9 cellular contexts compared by ENCODE assay signal in the genomic region with DNA sequence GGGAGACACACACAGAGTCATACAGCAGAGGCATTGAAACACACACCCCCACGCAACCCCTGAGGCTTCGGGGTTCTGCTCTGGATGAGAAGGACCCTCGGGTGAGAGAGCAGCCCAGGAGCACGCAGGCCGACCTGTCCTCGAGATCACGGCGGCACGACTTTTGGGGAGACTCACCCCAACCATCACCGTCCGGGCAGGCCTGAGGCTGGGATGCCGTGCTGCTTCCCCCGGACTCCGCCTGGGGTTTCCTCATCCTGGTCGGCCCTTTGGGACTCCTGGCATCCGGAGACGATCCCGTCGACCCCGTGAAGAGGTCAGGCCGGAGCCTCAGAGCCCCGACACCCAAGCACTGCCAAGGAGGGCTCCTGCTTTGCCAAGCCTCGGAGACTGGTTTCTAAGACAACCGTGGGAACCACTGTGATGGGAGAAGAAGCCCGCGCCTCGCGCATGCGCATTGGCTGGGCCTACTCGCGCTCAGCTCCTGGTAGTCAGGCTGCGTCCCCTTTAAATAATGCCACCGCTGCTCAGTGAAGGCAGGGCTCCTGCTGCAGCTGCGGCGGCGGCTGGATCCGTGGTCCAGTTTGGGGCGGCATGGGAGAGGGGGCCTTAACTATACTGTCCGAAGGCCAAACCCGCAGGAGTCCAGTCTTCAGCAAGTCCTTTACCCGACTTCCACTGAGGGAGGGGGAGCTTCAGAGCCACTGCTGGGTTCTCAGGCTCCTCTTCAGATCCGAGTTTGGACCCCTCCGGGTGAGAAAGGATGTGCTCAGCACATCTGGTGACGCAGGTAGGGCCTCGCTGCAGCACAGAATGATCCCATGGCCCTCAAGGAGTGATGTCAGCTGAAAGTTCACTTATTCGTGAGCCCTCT.
A peak's percentile ranks its signal among the peaks of the same experiment; 100 is the strongest.
DNase-seq lines count a peak whose midpoint lies in the region; ATAC-seq, FAIRE-seq and TF ChIP-seq lines count a peak whose summit lies in the region.
"Had no signal": no experiment of that assay in that cellular context is flagged by ENCODE, and none has a peak within 500 bp of the region (broad histone marks: within the 10 kb centered on the region; RNA-seq: fewer than 3 reads in every experiment).

No MANE protein-coding gene starts in this region.

- H3K27ac ChIP-seq in HUES48 (ENCODE audit: low read depth, low read length), result no peak overlapping the region
- no peak overlapping the region for H3K27ac ChIP-seq in kidney (ENCODE audit: low read depth in 2 of 2, low read length in 2 of 2)

- no peaks in the 10 kb centered on the region for H3K36me3 ChIP-seq in HUES48 (ENCODE audit: control insufficient read depth, insufficient read depth, low read length)
- no peaks in the 10 kb centered on the region for H3K36me3 ChIP-seq in kidney (ENCODE audit: control insufficient read depth in 1 of 2, insufficient read depth in 2 of 2, low read length in 2 of 2)

- POLR2A ChIA-PET in activated B cell treated with CpG ODN at 0.5 μM for 24 hours (lab: Charles Lee), result no interaction called here

- ATAC-seq in GM18508 (IDR thresholded peaks at IDR 0.05; ENCODE audit: insufficient read depth, unreplicated experiment) (peak; percentile 63), activated B cell treated with CpG ODN at 0.5 μM for 24 hours (ENCODE audit: low read depth) (no peak)

- H3K9me3 ChIP-seq in HUES48 (ENCODE audit: control insufficient read depth, insufficient read depth, low read length), result no peaks in the 10 kb centered on the region
- no peaks in the 10 kb centered on the region for H3K9me3 ChIP-seq in kidney (ENCODE audit: control insufficient read depth in 1 of 2, low read length in 2 of 2)

- H3K27ac Mint-ChIP-seq in activated B cell treated with CpG ODN at 0.5 μM for 24 hours, result no peak overlapping the region

- intact Hi-C loops in activated B cell treated with CpG ODN at 0.5 μM for 24 hours (cut with micrococcal nuclease), result loop anchor here (1.0 kb wide), 1 partner anchor 10 kb away; no protein-coding TSS in a partner anchor
- intact Hi-C loops in kidney (cut with DNase I), result no loop called here

- peak overlapping the region; percentile 77 for H3K4me3 ChIP-seq in HUES48 (ENCODE audit: low read depth, low read length)
- H3K4me3 ChIP-seq in kidney (ENCODE audit: low read length in 2 of 2), result peak overlapping the region; percentile 54 to 67

- H3K27me3 ChIP-seq in HUES48 (ENCODE audit: control insufficient read depth, insufficient read depth, low read length), result peaks cover 67% of the 10 kb centered on the region

- peaks cover 2% of the 10 kb centered on the region for H3K9me3 Mint-ChIP-seq in activated B cell treated with CpG ODN at 0.5 μM for 24 hours

- peaks cover 46% of the 10 kb centered on the region for H3K27me3 Mint-ChIP-seq in activated B cell treated with CpG ODN at 0.5 μM for 24 hours

- H3K4me1 ChIP-seq in HUES48 (ENCODE audit: control insufficient read depth, insufficient read depth, low read length) (peaks cover 6% of the 10 kb centered on the region; the same call in 1 of the 2 replicates), kidney (ENCODE audit: control insufficient read depth in 1 of 2, insufficient read depth in 1 of 2, low read depth in 1 of 2, low read length in 2 of 2) (peaks cover 9 to 13% of the 10 kb centered on the region in 2 donors)

- H3K9ac ChIP-seq in HUES48 (ENCODE audit: low read depth, low read length), result no peak overlapping the region
- H3K9ac ChIP-seq in kidney (ENCODE audit: low read length in 2 of 2), result peak overlapping the region in 1 of 2 donors; percentile 40

- DNase-seq in activated B cell treated with CpG ODN at 0.5 μM for 24 hours (peak; percentile 38), cerebellar cortex (ENCODE audit: low spot score) (peak; percentile 86), kidney (peak; percentile 93), MV-4-11 (lab: John Stamatoyannopoulos, UW) (no peak), D341Med (ENCODE audit: low spot score) (no peak)
- peak in 2 of 3 donors; percentile 60 to 68 for DNase-seq in stimulated activated CD4-positive, alpha-beta T cell treated with anti-CD3 and anti-CD28 coated beads, Interleukin-12 subunit alpha, Interleukin-12 subunit beta, amount 100 ng/mL, for 48 hours (ENCODE audit: low read depth in 2 of 3, low spot score in 1 of 3)

- CTCF ChIA-PET in activated B cell treated with CpG ODN at 0.5 μM for 24 hours (lab: Charles Lee), result no interaction called here

- H3K4me1 Mint-ChIP-seq in activated B cell treated with CpG ODN at 0.5 μM for 24 hours, result peaks cover 17% of the 10 kb centered on the region

- TF ChIP-seq CTCF in activated B cell treated with CpG ODN at 0.5 μM for 24 hours (IDR thresholded peaks at IDR 0.05), result no peak
- TF ChIP-seq CTCF in kidney (IDR thresholded peaks at IDR 0.05; ENCODE audit: borderline replicate concordance, extremely low read depth, insufficient read depth), result no peak

- H3K4me3 Mint-ChIP-seq in activated B cell treated with CpG ODN at 0.5 μM for 24 hours, result peak overlapping the region; percentile 63

- H3K36me3 Mint-ChIP-seq in activated B cell treated with CpG ODN at 0.5 μM for 24 hours (ENCODE audit: low read depth), result no peaks in the 10 kb centered on the region

- FAIRE-seq in kidney (lab: Jason Lieb, UNC), result no peak
- FAIRE-seq: TTC549 had no signal

Comparison
In these comparisons a context has a peak if more than half of its experiments do, and no peak if none do; other contexts are left out.
1. DNase-seq: peak in activated B cell treated with CpG ODN at 0.5 μM for 24 hours (single experiment), cerebellar cortex (single experiment), kidney (single experiment) and stimulated activated CD4-positive, alpha-beta T cell treated with anti-CD3 and anti-CD28 coated beads, Interleukin-12 subunit alpha, Interleukin-12 subunit beta, amount 100 ng/mL, for 48 hours (2 of 3); none in MV-4-11 (single experiment) and D341Med (single experiment).